Comparison of ENCODE assay signal across 10 cellular contexts in genomic region chr1:199682081-199682480, GRCh38.
"Had no signal": no experiment of that assay in that cellular context is flagged by ENCODE, and none has a peak within 500 bp of the region (broad histone marks: within the 10 kb centered on the region; RNA-seq: fewer than 3 reads in every experiment).

No MANE protein-coding gene starts in this region.

- DNase-seq: GM23248, GOT3, H7, HFFc6, Karpas-422, KBM-7 had no signal

- FAIRE-seq: HepG2 had no signal

- H3K9me3 ChIP-seq: HAP-1 had no signal

- H3K4me3 ChIP-seq: GM23248, HAP-1 had no signal

- H3K36me3 ChIP-seq: HAP-1 had no signal

- ATAC-seq: HepG2 had no signal

- H3K27ac ChIP-seq: GM23248, HL-60, KMS-11 had no signal
